Comparison of ENCODE assay signal across 23 cellular contexts in the genomic region with DNA sequence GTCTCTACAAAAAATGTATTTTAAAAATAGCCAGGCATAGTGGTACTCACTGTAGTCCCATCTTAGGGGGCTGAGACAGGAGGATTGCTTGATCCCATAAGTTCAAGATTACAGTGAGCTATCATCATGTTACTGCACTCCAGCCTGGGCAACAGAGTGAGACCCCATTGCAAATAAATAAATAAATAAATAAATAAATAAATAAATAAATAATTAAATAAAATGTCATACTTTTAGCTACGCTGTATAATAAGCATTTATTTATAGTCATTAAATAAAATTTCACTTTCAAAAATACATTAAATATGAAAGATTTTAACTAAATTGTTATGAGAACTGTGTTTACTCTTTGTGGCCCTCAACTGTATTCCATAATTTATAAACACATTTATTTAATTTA.
"Had no signal": no experiment of that assay in that cellular context is flagged by ENCODE, and none has a peak within 500 bp of the region (broad histone marks: within the 10 kb centered on the region; RNA-seq: fewer than 3 reads in every experiment).

No MANE protein-coding gene starts in this region.

- H3K27me3 ChIP-seq: dorsolateral prefrontal cortex, esophagus muscularis mucosa, foreskin keratinocyte, gastrocnemius medialis, left lung had no signal

- H3K27ac ChIP-seq: coronary artery, dorsolateral prefrontal cortex, esophagus muscularis mucosa, foreskin keratinocyte, gastrocnemius medialis, heart right ventricle, left lung, lower lobe of right lung had no signal

- H3K9me3 ChIP-seq: gastrocnemius medialis, lower lobe of right lung, mucosa of descending colon had no signal

- FAIRE-seq: endothelial cell of umbilical vein, islet of Langerhans, keratinocyte had no signal

- ATAC-seq: foreskin keratinocyte; gastrocnemius medialis; heart right ventricle; left cardiac atrium; left lung; left ventricle myocardium superior; lower lobe of right lung; mucosa of descending colon; naive thymus-derived CD8-positive, alpha-beta T cell had no signal

- H3K4me1 ChIP-seq: esophagus muscularis mucosa, foreskin keratinocyte, gastrocnemius medialis, heart right ventricle, left lung, lower lobe of right lung had no signal

- H3K4me3 ChIP-seq: coronary artery, dorsolateral prefrontal cortex, esophagus muscularis mucosa, gastrocnemius medialis, heart right ventricle, left lung, lower lobe of right lung, mucosa of descending colon had no signal

- H3K36me3 ChIP-seq: esophagus muscularis mucosa, gastrocnemius medialis, heart right ventricle, left lung, lower lobe of right lung had no signal

- DNase-seq: dermis blood vessel endothelial cell; dorsolateral prefrontal cortex; effector CD4-positive, alpha-beta T cell; effector memory CD4-positive, alpha-beta T cell; gastrocnemius medialis; glutamatergic neuron; head of caudate nucleus; heart right ventricle; hippocampal formation; left cardiac atrium; left lung; left ventricle myocardium superior; lower lobe of right lung; mesenchymal stem cell; mucosa of descending colon; naive B cell; naive thymus-derived CD8-positive, alpha-beta T cell had no signal
